Comparison of ENCODE assay signal across 11 cellular contexts in genomic region chr17:38725066-38725465, GRCh38. TPM values are rescaled to one million over a fixed set of nuclear protein-coding genes. Genes with fewer than 3 reads are reported as not detected.
A peak's percentile ranks its signal among the peaks of the same experiment; 100 is the strongest.
DNase-seq lines count a peak whose midpoint lies in the region; ATAC-seq, FAIRE-seq and TF ChIP-seq lines count a peak whose summit lies in the region.
"Had no signal": no experiment of that assay in that cellular context is flagged by ENCODE, and none has a peak within 500 bp of the region (broad histone marks: within the 10 kb centered on the region; RNA-seq: fewer than 3 reads in every experiment).

No MANE protein-coding gene starts in this region.

- H2BK120ac ChIP-seq in IMR-90 (ENCODE audit: low read depth, low read length) (no peak overlapping the region), neuronal stem cell (ENCODE audit: low read depth, low read length) (no peak overlapping the region)

- no peak for TF ChIP-seq CTCF in CD8-positive, alpha-beta T cell (IDR thresholded peaks at IDR 0.05)
- TF ChIP-seq CTCF in IMR-90 (conservative IDR thresholded peaks at IDR 0.05; ENCODE audit: low read depth, low read length) (no peak), K562 (IDR thresholded peaks at IDR 0.05 in 2 of 3, conservative IDR thresholded peaks at IDR 0.05 in 1 of 3; ENCODE audit: insufficient read depth in 2 of 3, low read depth in 1 of 3, low read length in 3 of 3) (no peak)

- intact Hi-C loops in CD8-positive, alpha-beta T cell (cut with DNase I, micrococcal nuclease) = no loop called here
- intact Hi-C loops in IMR-90 (cut with micrococcal nuclease) = no loop called here
- intact Hi-C loops in K562 (cut with micrococcal nuclease) = no loop called here

- peaks cover 63% of the 10 kb centered on the region for H3K4me1 Mint-ChIP-seq in CD8-positive, alpha-beta T cell (ENCODE audit: low read depth)

- H3K27me3 Mint-ChIP-seq in CD8-positive, alpha-beta T cell (ENCODE audit: low read depth) = no peaks in the 10 kb centered on the region

- H3K14ac ChIP-seq in IMR-90 (replicated peaks; ENCODE audit: low read depth, low read length) = no peak overlapping the region
- no peak overlapping the region for H3K14ac ChIP-seq in neuronal stem cell (ENCODE audit: low read length)

- no peak overlapping the region for H3K27ac ChIP-seq in CD8-positive, alpha-beta T cell (ENCODE audit: low read depth, low read length)
- H3K27ac ChIP-seq in IMR-90 (ENCODE audit: insufficient read depth, low read length) = no peak overlapping the region
- no peak overlapping the region for H3K27ac ChIP-seq in K562 (ENCODE audit: extremely low read depth, low read depth, low read length)
- H3K27ac ChIP-seq in neuronal stem cell (replicated peaks; ENCODE audit: low read length) = no peak overlapping the region
- H3K27ac ChIP-seq: uterus, VCaP had no signal

- no peak overlapping the region for H2BK15ac ChIP-seq in IMR-90 (ENCODE audit: low read depth, low read length)
- H2BK15ac ChIP-seq in neuronal stem cell (ENCODE audit: low read length) = no peak overlapping the region

- BruUV-seq in IMR-90 (replicated peaks; lab: Mats Ljungman, UMichigan) (no TSS peak), K562 (replicated peaks; lab: Mats Ljungman, UMichigan) (no TSS peak)

- ATAC-seq in CD8-positive, alpha-beta T cell = no peak
- no peak for ATAC-seq in IMR-90 (ENCODE audit: low read depth)
- no peak for ATAC-seq in K562
- ATAC-seq in GM21786 (IDR thresholded peaks at IDR 0.05; ENCODE audit: unreplicated experiment) = no peak

- DNase-seq in CD8-positive, alpha-beta T cell = no peak
- DNase-seq in IMR-90 (no peak), K562 (ENCODE audit: extremely low read depth in 1 of 4, low spot score in 3 of 4) (no peak), neuronal stem cell (ENCODE audit: low spot score) (no peak), NCI-H2029 (lab: John Stamatoyannopoulos, UW) (no peak), iPS-NIHi11 (ENCODE audit: low spot score) (no peak)
- DNase-seq: stimulated activated CD4-positive, alpha-beta T cell treated with anti-CD3 and anti-CD28 coated beads, Interleukin-4, amount 100 ng/mL, for 24 hours; uterus had no signal

- H3K9ac ChIP-seq in IMR-90 (ENCODE audit: low read depth, low read length) (no peak overlapping the region), K562 (ENCODE audit: insufficient read depth in 1 of 2, low read depth in 2 of 2, low read length in 2 of 2) (peak overlapping the region in 1 of 2 experiments; percentile 60; a peak in 1 of 4 replicates), neuronal stem cell (ENCODE audit: low read depth, low read length, poor library complexity) (peak overlapping the region; percentile 60)

- H4K8ac ChIP-seq in IMR-90 (ENCODE audit: low read depth in 2 of 2, low read length in 2 of 2) = no peak overlapping the region
- H4K8ac ChIP-seq in neuronal stem cell (ENCODE audit: low read depth, low read length) = no peak overlapping the region

- H3K27me3 ChIP-seq in CD8-positive, alpha-beta T cell (ENCODE audit: insufficient read depth, low read length) = no peaks in the 10 kb centered on the region
- no peaks in the 10 kb centered on the region for H3K27me3 ChIP-seq in IMR-90 (ENCODE audit: control insufficient read depth, insufficient read depth, low read length)
- no peaks in the 10 kb centered on the region for H3K27me3 ChIP-seq in K562 (ENCODE audit: control insufficient read depth in 2 of 2, insufficient read depth in 2 of 2, low read length in 2 of 2)
- H3K27me3 ChIP-seq in neuronal stem cell (ENCODE audit: control insufficient read depth in 3 of 3, insufficient read depth in 3 of 3, low read depth in 1 of 3, low read length in 3 of 3) = peaks cover 0 to 11% (median 2%) of the 10 kb centered on the region in 3 experiments
- H3K27me3 ChIP-seq: uterus had no signal

- no peak overlapping the region for H3K18ac ChIP-seq in IMR-90 (ENCODE audit: low read depth, low read length)
- no peak overlapping the region for H3K18ac ChIP-seq in neuronal stem cell (ENCODE audit: low read length)

- H2BK12ac ChIP-seq in neuronal stem cell (ENCODE audit: low read length) = no peak overlapping the region

- H3K9me3 ChIP-seq in CD8-positive, alpha-beta T cell (ENCODE audit: low read length) = no peaks in the 10 kb centered on the region
- H3K9me3 ChIP-seq in IMR-90 (ENCODE audit: control insufficient read depth, insufficient read depth, low read length) (no peaks in the 10 kb centered on the region), K562 (replicated peaks; ENCODE audit: control insufficient read depth, insufficient read depth, low read depth, low read length) (no peaks in the 10 kb centered on the region), neuronal stem cell (replicated peaks in 1 of 2; ENCODE audit: control insufficient read depth in 2 of 2, insufficient read depth in 1 of 2, low read depth in 1 of 2, low read length in 2 of 2) (no peaks in the 10 kb centered on the region)
- H3K9me3 ChIP-seq: uterus had no signal

- H3K79me2 ChIP-seq in K562 (ENCODE audit: control insufficient read depth, insufficient read depth, low read length) = no peaks in the 10 kb centered on the region; the same call in 2 of the 3 replicates

- H3K4me1 ChIP-seq in CD8-positive, alpha-beta T cell (ENCODE audit: insufficient read depth, low read length) = peaks cover 61% of the 10 kb centered on the region
- peaks cover 2% of the 10 kb centered on the region for H3K4me1 ChIP-seq in IMR-90 (ENCODE audit: control insufficient read depth, insufficient read depth, low read length)
- H3K4me1 ChIP-seq in K562 (replicated peaks in 1 of 2; ENCODE audit: control insufficient read depth in 2 of 2, insufficient read depth in 2 of 2, low read length in 2 of 2) = peaks cover 30 to 57% of the 10 kb centered on the region in 2 experiments
- peaks cover 6 to 8% of the 10 kb centered on the region in 2 donors for H3K4me1 ChIP-seq in neuronal stem cell (ENCODE audit: control insufficient read depth in 2 of 2, insufficient read depth in 1 of 2, low read depth in 1 of 2, low read length in 2 of 2)
- H3K4me1 ChIP-seq: uterus had no signal

- peak overlapping the region; percentile 43 for H3K4me3 Mint-ChIP-seq in CD8-positive, alpha-beta T cell

- H3K56ac ChIP-seq in IMR-90 (ENCODE audit: extremely low read depth, insufficient read depth, low read length) = no peak overlapping the region

- H2BK20ac ChIP-seq in IMR-90 (ENCODE audit: low read depth, low read length) = no peak overlapping the region

- dilution Hi-C loops in IMR-90 (cut with HindIII; ENCODE audit: low sequenced_read_pairs, unreplicated experiment) = no loop called here

- no peaks in the 10 kb centered on the region for H3K9me3 Mint-ChIP-seq in CD8-positive, alpha-beta T cell

- TF ChIP-seq EP300 in K562 (IDR thresholded peaks at IDR 0.05; ENCODE audit: low read length) = no peak

- CTCF ChIA-PET in CD8-positive, alpha-beta T cell (lab: Charles Lee) = interaction anchor here (1.4 kb wide), 1 partner anchor 10 kb away, joined by 7 read pairs; no protein-coding TSS in a partner anchor
- CTCF ChIA-PET in IMR-90 (lab: Yijun Ruan, JAX) = no interaction called here
- CTCF ChIA-PET in K562 (lab: Yijun Ruan, JAX; ENCODE audit: low intra/inter-chr PET ratio) = no interaction called here

- H2BK5ac ChIP-seq in IMR-90 (ENCODE audit: low read depth, low read length, poor library complexity, severe bottlenecking) (no peak overlapping the region), neuronal stem cell (ENCODE audit: low read length) (no peak overlapping the region)

- WGBS in IMR-90 (ENCODE audit: extremely low coverage in 2 of 2, insufficient read length in 1 of 2), 2 experiments = 82% methylated on average over 9 of the region's 10 CpGs; no CpG with 5 or more reads in 1 of the 2 experiments
- WGBS in K562 (ENCODE audit: insufficient coverage, low coverage, missing lambda C conversion rate) = 60% methylated on average over 10 of the region's 10 CpGs
- WGBS in neuronal stem cell (ENCODE audit: extremely low coverage in 2 of 2, insufficient read length in 2 of 2, insufficient replicate concordance in 1 of 2), 2 donors = no CpG with 5 or more reads among the region's 10 CpGs

- TF ChIP-seq RAD21 in IMR-90 (IDR thresholded peaks at IDR 0.05; ENCODE audit: low read length) (no peak), K562 (CRISPR knock-in tag; conservative IDR thresholded peaks at IDR 0.05 in 1 of 2, IDR thresholded peaks at IDR 0.05 in 1 of 2) (no peak)

- H2AK9ac ChIP-seq in IMR-90 (replicated peaks; ENCODE audit: low read depth, low read length, poor library complexity) = no peak overlapping the region

- no peak for FAIRE-seq in K562 (lab: Jason Lieb, UNC)

- H3K36me3 Mint-ChIP-seq in CD8-positive, alpha-beta T cell = peaks cover 42% of the 10 kb centered on the region

- H4K20me1 ChIP-seq in IMR-90 (ENCODE audit: insufficient read depth, low read length) (no peaks in the 10 kb centered on the region), K562 (replicated peaks; ENCODE audit: control insufficient read depth, insufficient read depth, low read length) (no peaks in the 10 kb centered on the region)

- no peak overlapping the region for H4K91ac ChIP-seq in IMR-90 (ENCODE audit: insufficient read depth, low read depth, low read length)
- no peak overlapping the region for H4K91ac ChIP-seq in neuronal stem cell (ENCODE audit: low read depth, low read length, poor library complexity)

- no peak overlapping the region for H4K5ac ChIP-seq in IMR-90 (ENCODE audit: low read depth, low read length)

- H2AK5ac ChIP-seq in IMR-90 (ENCODE audit: low read depth, low read length) = no peak overlapping the region
- no peak overlapping the region for H2AK5ac ChIP-seq in neuronal stem cell (ENCODE audit: low read depth, low read length)

- H3K79me1 ChIP-seq in IMR-90 (ENCODE audit: low read depth in 1 of 2, low read length in 2 of 2) (peaks cover 4 to 8% of the 10 kb centered on the region in 2 experiments; a peak in 1 of 4 replicates), neuronal stem cell (ENCODE audit: low read depth, low read length) (no peaks in the 10 kb centered on the region)

- H3K4ac ChIP-seq in IMR-90 (ENCODE audit: low read depth, low read length) = no peak overlapping the region
- no peak overlapping the region for H3K4ac ChIP-seq in neuronal stem cell (ENCODE audit: low read length)

- H3K9me1 ChIP-seq in IMR-90 (ENCODE audit: insufficient read depth, low read length) = 0 out of 2 replicates have a peak, but pooled peaks cover 11% of the 10 kb centered on the region
- peaks cover 5% of the 10 kb centered on the region for H3K9me1 ChIP-seq in K562 (ENCODE audit: control insufficient read depth, insufficient read depth, low read length)

- H2AFZ ChIP-seq in IMR-90 (replicated peaks; ENCODE audit: low read length, poor library complexity) (peak overlapping the region; percentile 32), K562 (ENCODE audit: low read depth, low read length) (no peak overlapping the region), neuronal stem cell (ENCODE audit: low read length) (no peak overlapping the region)

- peak overlapping the region; percentile 77 for H3K27ac Mint-ChIP-seq in CD8-positive, alpha-beta T cell

- peaks cover 12% of the 10 kb centered on the region for H3K36me3 ChIP-seq in CD8-positive, alpha-beta T cell (ENCODE audit: insufficient read depth, low read length)
- H3K36me3 ChIP-seq in IMR-90 (ENCODE audit: control insufficient read depth, insufficient read depth, low read length) = peaks cover 28% of the 10 kb centered on the region
- peaks cover 39% of the 10 kb centered on the region for H3K36me3 ChIP-seq in K562 (ENCODE audit: control insufficient read depth, insufficient read depth, low read length)
- peaks cover 5 to 55% of the 10 kb centered on the region in 2 donors for H3K36me3 ChIP-seq in neuronal stem cell (replicated peaks in 1 of 2; ENCODE audit: control insufficient read depth in 2 of 2, insufficient read depth in 2 of 2, low read length in 2 of 2)
- H3K36me3 ChIP-seq: uterus had no signal

- H3K23ac ChIP-seq in IMR-90 (ENCODE audit: low read depth, low read length) (no peak overlapping the region), neuronal stem cell (ENCODE audit: low read depth, low read length, poor library complexity) (no peak overlapping the region)

- POLR2A ChIA-PET in CD8-positive, alpha-beta T cell (lab: Charles Lee) = interaction anchor here (0.8 to 1.2 kb wide), 3 partner anchors 9 to 20 kb away, joined by 3 read pairs; partner anchors contain the start of gene MLLT6
- POLR2A ChIA-PET in IMR-90 (lab: Charles Lee; ENCODE audit: unreplicated experiment) = no interaction called here
- POLR2A ChIA-PET in K562 (lab: Yijun Ruan, JAX) = interaction anchor here (0.8 to 3.6 kb wide), 3 partner anchors 14 to 141 kb away, joined by 3 to 15 read pairs (median 3); no protein-coding TSS in a partner anchor

- no peak for TF ChIP-seq POLR2A in IMR-90 (IDR thresholded peaks at IDR 0.05; ENCODE audit: low read depth, low read length)
- no peak for TF ChIP-seq POLR2A in K562 (conservative IDR thresholded peaks at IDR 0.05)

- H3K4me2 ChIP-seq in IMR-90 (ENCODE audit: low read depth, low read length) (no peak overlapping the region), K562 (ENCODE audit: insufficient read depth, low read length) (no peak overlapping the region), neuronal stem cell (ENCODE audit: insufficient read depth, low read length, poor library complexity, severe bottlenecking) (no peak overlapping the region)

- in situ Hi-C loops in IMR-90 (cut with MboI; ENCODE audit: low sequenced_read_pairs) = no loop called here
- in situ Hi-C loops in K562 (cut with MboI) = no loop called here

- H3K4me3 ChIP-seq in CD8-positive, alpha-beta T cell (ENCODE audit: low read depth, low read length) = no peak overlapping the region
- H3K4me3 ChIP-seq in IMR-90 (ENCODE audit: insufficient read depth, low read depth, low read length) = no peak overlapping the region
- no peak overlapping the region for H3K4me3 ChIP-seq in K562
- H3K4me3 ChIP-seq in neuronal stem cell (ENCODE audit: low read length in 2 of 2) = no peak overlapping the region
- H3K4me3 ChIP-seq: coronary artery, uterus had no signal

RNA-seq across cellular contexts. Expression of gene CISD3, which starts 5.1 kb away (rescaled TPM):
- total RNA-seq in CD8-positive, alpha-beta T cell = 1 to 10 TPM; 3.5 to 5.7 TPM
- total RNA-seq in IMR-90 (2012; rRNA removed) (1.3 and 1.4 TPM in 2 replicates), K562 (2014; rRNA removed) (21.7 and 29.6 TPM in 2 replicates), K562 (2014; rRNA removed; fragmentation: Illumina TruSeq; extraction: Trizol) (7.2 and 11.7 TPM in 2 replicates), K562 (2015; rRNA removed; fragmentation: Illumina TruSeq; extraction: Trizol) (15.6 and 15.7 TPM in 2 replicates), K562 (2021) (60.7 and 78.7 TPM in 2 replicates)
- polyA plus RNA-seq in IMR-90 (2012; rRNA removed) (14.1 and 20.3 TPM in 2 replicates), K562 (2011; rRNA removed) (13.0 and 20.5 TPM in 2 replicates), K562 (2014; fragmentation: Illumina TruSeq; extraction: Trizol) (15.0 and 29.4 TPM in 2 replicates), K562 (2014; fragmentation: Nextera tagmentation; extraction: Ambion mirVana) (10 to 100 TPM in 1 of 2 experiments, 1 to 10 TPM in 1; 5.0 to 10.7 TPM), K562 (2014; rRNA removed) (38.9 and 57.5 TPM in 2 replicates)
- 5.4 and 10.6 TPM in 2 replicates for polyA plus RNA-seq in IMR-90 (2012; cell fraction: cytosol; rRNA removed)
- polyA plus RNA-seq in IMR-90 (2012; cell fraction: nucleus; rRNA removed; ENCODE audit: low replicate concordance) = 2.6 and 4.6 TPM in 2 replicates
- total RNA-seq in K562 (2011; cell fraction: chromatin; rRNA removed; ENCODE audit: low replicate concordance) = 5.3 and 11.2 TPM in 2 replicates
- 8.9 and 9.2 TPM in 2 replicates for total RNA-seq in K562 (2011; cell fraction: nucleolus; rRNA removed)
- 10.9 and 12.7 TPM in 2 replicates for total RNA-seq in K562 (2011; cell fraction: nucleoplasm; rRNA removed)
- 7.8 and 30.3 TPM in 2 replicates for polyA plus RNA-seq in K562 (2011; cell fraction: cytosol; rRNA removed)
- 6.0 and 11.9 TPM in 2 replicates for polyA plus RNA-seq in K562 (2011; cell fraction: nucleus; rRNA removed)
- polyA plus RNA-seq in K562 (2012) = 25.2 and 31.6 TPM in 2 replicates
- 2.4 and 3.5 TPM in 2 replicates for polyA minus RNA-seq in K562 (2011; rRNA and poly(A)+ RNA removed)
- 4.8 and 12.4 TPM in 2 replicates for polyA minus RNA-seq in K562 (2011; cell fraction: cytosol; rRNA and poly(A)+ RNA removed)
- polyA minus RNA-seq in K562 (2011; cell fraction: nucleus; rRNA and poly(A)+ RNA removed) = 2.6 and 3.9 TPM in 2 replicates
- polyA plus RNA-seq in neuronal stem cell (2013, experiment 1 of 2) = 4.7 TPM
- polyA plus RNA-seq in neuronal stem cell (2013, experiment 2 of 2) = 4.8 TPM

RNA-seq across cellular contexts. Expression of gene MLLT6, which starts 20.0 kb away (rescaled TPM):
- total RNA-seq in CD8-positive, alpha-beta T cell = 100 to 1,000 TPM; 313 to 316 TPM
- 7.2 and 7.5 TPM in 2 replicates for total RNA-seq in IMR-90 (2012; rRNA removed)
- polyA plus RNA-seq in IMR-90 (2012; rRNA removed) = 21.2 and 22.7 TPM in 2 replicates
- 6.7 and 12.1 TPM in 2 replicates for polyA plus RNA-seq in IMR-90 (2012; cell fraction: cytosol; rRNA removed)
- polyA plus RNA-seq in IMR-90 (2012; cell fraction: nucleus; rRNA removed; ENCODE audit: low replicate concordance) = 94.6 and 103 TPM in 2 replicates
- 330 and 658 TPM in 2 replicates for total RNA-seq in K562 (2011; cell fraction: chromatin; rRNA removed; ENCODE audit: low replicate concordance)
- 248 and 270 TPM in 2 replicates for total RNA-seq in K562 (2011; cell fraction: nucleolus; rRNA removed)
- 297 and 366 TPM in 2 replicates for total RNA-seq in K562 (2011; cell fraction: nucleoplasm; rRNA removed)
- total RNA-seq in K562 (2014; rRNA removed) = 31.4 and 34.9 TPM in 2 replicates
- total RNA-seq in K562 (2014; rRNA removed; fragmentation: Illumina TruSeq; extraction: Trizol) = 17.4 and 18.4 TPM in 2 replicates
- 22.7 and 23.6 TPM in 2 replicates for total RNA-seq in K562 (2015; rRNA removed; fragmentation: Illumina TruSeq; extraction: Trizol)
- total RNA-seq in K562 (2021) = 61.3 and 71.7 TPM in 2 replicates
- polyA plus RNA-seq in K562 (2011; rRNA removed) = 30.0 and 30.6 TPM in 2 replicates
- 11.8 and 25.6 TPM in 2 replicates for polyA plus RNA-seq in K562 (2011; cell fraction: cytosol; rRNA removed)
- polyA plus RNA-seq in K562 (2011; cell fraction: nucleus; rRNA removed) = 127 and 214 TPM in 2 replicates
- polyA plus RNA-seq in K562 (2012) = 36.2 and 46.8 TPM in 2 replicates
- polyA plus RNA-seq in K562 (2014; fragmentation: Illumina TruSeq; extraction: Trizol) = 30.2 and 33.4 TPM in 2 replicates
- 1 to 10 TPM; 3.1 to 3.4 TPM for polyA plus RNA-seq in K562 (2014; fragmentation: Nextera tagmentation; extraction: Ambion mirVana)
- 47.8 and 55.0 TPM in 2 replicates for polyA plus RNA-seq in K562 (2014; rRNA removed)
- polyA minus RNA-seq in K562 (2011; rRNA and poly(A)+ RNA removed) = 20.1 and 32.9 TPM in 2 replicates
- polyA minus RNA-seq in K562 (2011; cell fraction: cytosol; rRNA and poly(A)+ RNA removed) = 13.9 and 19.0 TPM in 2 replicates
- polyA minus RNA-seq in K562 (2011; cell fraction: nucleus; rRNA and poly(A)+ RNA removed) = 52.0 and 68.0 TPM in 2 replicates
- 14.2 TPM for polyA plus RNA-seq in neuronal stem cell (2013, experiment 1 of 2)
- 14.1 TPM for polyA plus RNA-seq in neuronal stem cell (2013, experiment 2 of 2)

RNA-seq across cellular contexts. Expression of gene PCGF2, which starts 23.1 kb away (rescaled TPM):
- total RNA-seq in CD8-positive, alpha-beta T cell = not detected
- 1.1 and 1.4 TPM in 2 replicates for total RNA-seq in IMR-90 (2012; rRNA removed)
- 18.2 and 27.8 TPM in 2 replicates for polyA plus RNA-seq in IMR-90 (2012; rRNA removed)
- polyA plus RNA-seq in IMR-90 (2012; cell fraction: cytosol; rRNA removed) = 17.3 and 39.2 TPM in 2 replicates
- polyA plus RNA-seq in IMR-90 (2012; cell fraction: nucleus; rRNA removed; ENCODE audit: low replicate concordance) = 30.3 and 77.5 TPM in 2 replicates
- total RNA-seq in K562 (2011; cell fraction: chromatin; rRNA removed; ENCODE audit: low replicate concordance) = 12.2 and 22.3 TPM in 2 replicates
- 14.2 and 14.7 TPM in 2 replicates for total RNA-seq in K562 (2011; cell fraction: nucleolus; rRNA removed)
- total RNA-seq in K562 (2011; cell fraction: nucleoplasm; rRNA removed) = 12.9 and 19.9 TPM in 2 replicates
- total RNA-seq in K562 (2014; rRNA removed) = 6.6 and 8.3 TPM in 2 replicates
- total RNA-seq in K562 (2014; rRNA removed; fragmentation: Illumina TruSeq; extraction: Trizol) = 3.0 and 3.7 TPM in 2 replicates
- 4.0 and 5.1 TPM in 2 replicates for total RNA-seq in K562 (2015; rRNA removed; fragmentation: Illumina TruSeq; extraction: Trizol)
- 33.4 and 33.7 TPM in 2 replicates for total RNA-seq in K562 (2021)
- 5.9 and 7.0 TPM in 2 replicates for polyA plus RNA-seq in K562 (2011; rRNA removed)
- 7.1 and 19.3 TPM in 2 replicates for polyA plus RNA-seq in K562 (2011; cell fraction: cytosol; rRNA removed)
- 12.9 and 33.2 TPM in 2 replicates for polyA plus RNA-seq in K562 (2011; cell fraction: nucleus; rRNA removed)
- polyA plus RNA-seq in K562 (2012) = 22.2 and 28.1 TPM in 2 replicates
- 14.0 and 17.8 TPM in 2 replicates for polyA plus RNA-seq in K562 (2014; fragmentation: Illumina TruSeq; extraction: Trizol)
- 1 to 10 TPM; 1.3 to 1.4 TPM for polyA plus RNA-seq in K562 (2014; fragmentation: Nextera tagmentation; extraction: Ambion mirVana)
- polyA plus RNA-seq in K562 (2014; rRNA removed) = 17.1 and 20.3 TPM in 2 replicates
- 4.2 and 5.7 TPM in 2 replicates for polyA minus RNA-seq in K562 (2011; rRNA and poly(A)+ RNA removed)
- polyA minus RNA-seq in K562 (2011; cell fraction: cytosol; rRNA and poly(A)+ RNA removed) = 12.4 and 18.0 TPM in 2 replicates
- polyA minus RNA-seq in K562 (2011; cell fraction: nucleus; rRNA and poly(A)+ RNA removed) = 3.0 and 5.5 TPM in 2 replicates
- 74.0 TPM for polyA plus RNA-seq in neuronal stem cell (2013, experiment 1 of 2)
- 69.4 TPM for polyA plus RNA-seq in neuronal stem cell (2013, experiment 2 of 2)

RNA-seq across cellular contexts. Expression of gene PSMB3, which starts 27.5 kb away (rescaled TPM):
- 10 to 100 TPM; 53.6 to 64.2 TPM for total RNA-seq in CD8-positive, alpha-beta T cell
- total RNA-seq in IMR-90 (2012; rRNA removed) (510 and 828 TPM in 2 replicates), K562 (2014; rRNA removed) (509 and 525 TPM in 2 replicates), K562 (2014; rRNA removed; fragmentation: Illumina TruSeq; extraction: Trizol) (498 and 574 TPM in 2 replicates), K562 (2015; rRNA removed; fragmentation: Illumina TruSeq; extraction: Trizol) (469 and 476 TPM in 2 replicates), K562 (2021) (460 and 522 TPM in 2 replicates)
- polyA plus RNA-seq in IMR-90 (2012; rRNA removed) (480 and 525 TPM in 2 replicates), K562 (2011; rRNA removed) (331 and 538 TPM in 2 replicates), K562 (2014; fragmentation: Illumina TruSeq; extraction: Trizol) (538 and 584 TPM in 2 replicates), K562 (2014; fragmentation: Nextera tagmentation; extraction: Ambion mirVana) (1,000 to 10,000 TPM; 2,413 to 2,775 TPM), K562 (2014; rRNA removed) (729 and 824 TPM in 2 replicates)
- 600 and 763 TPM in 2 replicates for polyA plus RNA-seq in IMR-90 (2012; cell fraction: cytosol; rRNA removed)
- 201 and 228 TPM in 2 replicates for polyA plus RNA-seq in IMR-90 (2012; cell fraction: nucleus; rRNA removed; ENCODE audit: low replicate concordance)
- total RNA-seq in K562 (2011; cell fraction: chromatin; rRNA removed; ENCODE audit: low replicate concordance) = 28.6 and 81.3 TPM in 2 replicates
- total RNA-seq in K562 (2011; cell fraction: nucleolus; rRNA removed) = 130 and 156 TPM in 2 replicates
- 96.8 and 111 TPM in 2 replicates for total RNA-seq in K562 (2011; cell fraction: nucleoplasm; rRNA removed)
- 662 and 1,258 TPM in 2 replicates for polyA plus RNA-seq in K562 (2011; cell fraction: cytosol; rRNA removed)
- 149 and 186 TPM in 2 replicates for polyA plus RNA-seq in K562 (2011; cell fraction: nucleus; rRNA removed)
- polyA plus RNA-seq in K562 (2012) = 361 and 450 TPM in 2 replicates
- 209 and 374 TPM in 2 replicates for polyA minus RNA-seq in K562 (2011; rRNA and poly(A)+ RNA removed)
- polyA minus RNA-seq in K562 (2011; cell fraction: cytosol; rRNA and poly(A)+ RNA removed) = 99.7 and 217 TPM in 2 replicates
- 36.3 and 46.2 TPM in 2 replicates for polyA minus RNA-seq in K562 (2011; cell fraction: nucleus; rRNA and poly(A)+ RNA removed)
- polyA plus RNA-seq in neuronal stem cell (2013, experiment 1 of 2) = 263 TPM
- polyA plus RNA-seq in neuronal stem cell (2013, experiment 2 of 2) = 265 TPM

RNA-seq across cellular contexts. Expression of gene EPOP, which starts 50.3 kb away (rescaled TPM):
- under 1 TPM; 0.89 to 0.98 TPM for total RNA-seq in CD8-positive, alpha-beta T cell
- total RNA-seq in IMR-90 (2012; rRNA removed) (0.28 and 0.36 TPM in 2 replicates), K562 (2014; rRNA removed) (5.9 and 7.3 TPM in 2 replicates), K562 (2014; rRNA removed; fragmentation: Illumina TruSeq; extraction: Trizol) (4.3 and 4.6 TPM in 2 replicates), K562 (2015; rRNA removed; fragmentation: Illumina TruSeq; extraction: Trizol) (3.7 and 3.8 TPM in 2 replicates), K562 (2021) (9.4 and 10.6 TPM in 2 replicates)
- polyA plus RNA-seq in IMR-90 (2012; rRNA removed) (0.80 and 0.82 TPM in 2 replicates), K562 (2011; rRNA removed) (1.3 and 3.0 TPM in 2 replicates), K562 (2014; fragmentation: Illumina TruSeq; extraction: Trizol) (4.3 and 4.7 TPM in 2 replicates), K562 (2014; fragmentation: Nextera tagmentation; extraction: Ambion mirVana) (under 1 TPM; 0.41 to 0.62 TPM), K562 (2014; rRNA removed) (5.0 and 5.2 TPM in 2 replicates)
- polyA plus RNA-seq in IMR-90 (2012; cell fraction: cytosol; rRNA removed) = 0.77 and 0.79 TPM in 2 replicates
- polyA plus RNA-seq in IMR-90 (2012; cell fraction: nucleus; rRNA removed; ENCODE audit: low replicate concordance) = 0.49 and 0.57 TPM in 2 replicates
- 1.5 and 3.4 TPM in 2 replicates for total RNA-seq in K562 (2011; cell fraction: chromatin; rRNA removed; ENCODE audit: low replicate concordance)
- 3.6 and 4.3 TPM in 2 replicates for total RNA-seq in K562 (2011; cell fraction: nucleolus; rRNA removed)
- 2.3 and 3.1 TPM in 2 replicates for total RNA-seq in K562 (2011; cell fraction: nucleoplasm; rRNA removed)
- 1.4 and 5.8 TPM in 2 replicates for polyA plus RNA-seq in K562 (2011; cell fraction: cytosol; rRNA removed)
- 1.4 and 3.2 TPM in 2 replicates for polyA plus RNA-seq in K562 (2011; cell fraction: nucleus; rRNA removed)
- 2.6 and 6.0 TPM in 2 replicates for polyA plus RNA-seq in K562 (2012)
- 2.1 and 3.9 TPM in 2 replicates for polyA minus RNA-seq in K562 (2011; rRNA and poly(A)+ RNA removed)
- 2.0 and 4.8 TPM in 2 replicates for polyA minus RNA-seq in K562 (2011; cell fraction: cytosol; rRNA and poly(A)+ RNA removed)
- polyA minus RNA-seq in K562 (2011; cell fraction: nucleus; rRNA and poly(A)+ RNA removed) = 1.8 and 2.3 TPM in 2 replicates
- 17.0 TPM for polyA plus RNA-seq in neuronal stem cell (2013, experiment 1 of 2)
- polyA plus RNA-seq in neuronal stem cell (2013, experiment 2 of 2) = 16.8 TPM
